ENCODE assay signal across 40 cellular contexts in genomic region chr1:17333081-17333480, GRCh38. TPM values are rescaled to one million over a fixed set of nuclear protein-coding genes. Genes with fewer than 3 reads are reported as not detected.
"Had no signal": no experiment of that assay in that cellular context is flagged by ENCODE, and none has a peak within 500 bp of the region (broad histone marks: within the 10 kb centered on the region; RNA-seq: fewer than 3 reads in every experiment).

No MANE protein-coding gene starts in this region.

- H3K27me3 ChIP-seq: ascending aorta, cardiac muscle cell had no signal

- H3K27ac ChIP-seq: ascending aorta, cardiac muscle cell, VCaP had no signal

- H3K4me3 Mint-ChIP-seq: activated B cell treated with CpG ODN at 0.5 μM for 24 hours; activated CD4-positive, alpha-beta memory T cell treated with anti-CD3 and anti-CD28 coated beads, Interleukin-2, amount 10 ng/mL, durations not matched to agents 7 days and 5 days; activated CD4-positive, alpha-beta T cell treated with anti-CD3 and anti-CD28 coated beads, Interleukin-2, amount 10 ng/mL, durations not matched to agents 24 days and 14 days; activated CD8-positive, alpha-beta memory T cell treated with anti-CD3 and anti-CD28 coated beads, Interleukin-2, amount 10 ng/mL, durations not matched to agents 7 days and 5 days; activated CD8-positive, alpha-beta T cell treated with anti-CD3 and anti-CD28 coated beads, Interleukin-2, amount 10 ng/mL, durations not matched to agents 7 days and 5 days; activated naive CD4-positive, alpha-beta T cell treated with anti-CD3 and anti-CD28 coated beads, Interleukin-2, amount 10 ng/mL, durations not matched to agents 7 days and 5 days; activated naive CD4-positive, alpha-beta T cell treated with anti-CD3 and anti-CD28 coated beads, Interleukin-2, amount 50 U/mL, for 24 hours; activated naive CD8-positive, alpha-beta T cell; activated naive CD8-positive, alpha-beta T cell treated with anti-CD3 and anti-CD28 coated beads, Interleukin-2, amount 10 ng/mL, durations not matched to agents 7 days and 5 days; activated naive CD8-positive, alpha-beta T cell treated with anti-CD3 and anti-CD28 coated beads, Interleukin-2, amount 50 U/mL, for 24 hours; activated T-cell treated with anti-CD3 and anti-CD28 coated beads, Interleukin-2, amount 50 U/mL, for 24 hours; activated T-cell treated with anti-CD3 and anti-CD28 coated beads, Interleukin-2, amount 50 U/mL, for 72 hours; brain; central memory CD8-positive, alpha-beta T cell; T-helper 1 cell treated with Interleukin-12 subunit alpha and Interleukin-12 subunit beta and Interleukin-4 antibody, amounts not matched to agents 30 μg/mL and 1 μg/mL, for 36 hours; T-helper 2 cell treated with Interferon-gamma antibody and Interleukin-4, amounts not matched to agents 5 μg/mL and 100 μg/mL, for 36 hours had no signal

- DNase-seq: activated B cell treated with CpG ODN at 0.5 μM for 24 hours; activated CD4-positive, alpha-beta memory T cell treated with anti-CD3 and anti-CD28 coated beads, Interleukin-2, amount 10 ng/mL, durations not matched to agents 7 days and 5 days; activated CD4-positive, alpha-beta T cell treated with anti-CD3 and anti-CD28 coated beads for 4 hours; activated CD4-positive, alpha-beta T cell treated with anti-CD3 and anti-CD28 coated beads, Interleukin-2, amount 10 ng/mL, durations not matched to agents 24 days and 14 days; activated CD4-positive, alpha-beta T cell treated with anti-CD3 and anti-CD28 coated beads, Interleukin-2, amount 50 U/mL, for 1 hour; activated CD4-positive, alpha-beta T cell treated with anti-CD3 and anti-CD28 coated beads, Interleukin-2, amount 50 U/mL, for 48 hours; activated CD4-positive, CD25-positive, alpha-beta regulatory T cell treated with anti-CD3 and anti-CD28 coated beads, Interleukin-2, amount 50 U/mL, for 72 hours; activated CD8-positive, alpha-beta memory T cell treated with anti-CD3 and anti-CD28 coated beads for 24 hours; activated CD8-positive, alpha-beta memory T cell treated with anti-CD3 and anti-CD28 coated beads, Interleukin-2, amount 10 ng/mL, durations not matched to agents 7 days and 5 days; activated CD8-positive, alpha-beta memory T cell treated with anti-CD3 and anti-CD28 coated beads, Interleukin-2, amount 50 U/mL, for 48 hours; activated CD8-positive, alpha-beta T cell treated with anti-CD3 and anti-CD28 coated beads, Interleukin-2, amount 10 ng/mL, durations not matched to agents 7 days and 5 days; activated effector memory CD4-positive, alpha-beta T cell treated with Interleukin-2 at 50 U/mL for 16 hours; activated gamma-delta T cell; activated naive CD4-positive, alpha-beta T cell treated with anti-CD3 and anti-CD28 coated beads, Interleukin-2, amount 10 ng/mL, durations not matched to agents 7 days and 5 days; activated naive CD4-positive, alpha-beta T cell treated with Interleukin-2 at 50 U/mL for 16 hours; activated naive CD8-positive, alpha-beta T cell treated with anti-CD3 and anti-CD28 coated beads, Interleukin-2, amount 10 ng/mL, durations not matched to agents 7 days and 5 days; activated naive CD8-positive, alpha-beta T cell treated with anti-CD3 and anti-CD28 coated beads, Interleukin-2, amount 50 U/mL, for 24 hours; activated T-cell treated with anti-CD3 and anti-CD28 coated beads, Interleukin-2, amount 50 U/mL, for 24 hours; activated T-cell treated with anti-CD3 and anti-CD28 coated beads, Interleukin-2, amount 50 U/mL, for 72 hours; amygdala; anterior cingulate cortex; caudate nucleus; cerebellar nuclear complex; T-helper 1 cell; T-helper 2 cell; T-helper 9 cell had no signal

- H3K36me3 Mint-ChIP-seq: activated CD8-positive, alpha-beta memory T cell treated with anti-CD3 and anti-CD28 coated beads, Interleukin-2, amount 10 ng/mL, durations not matched to agents 7 days and 5 days; activated naive CD4-positive, alpha-beta T cell treated with anti-CD3 and anti-CD28 coated beads, Interleukin-2, amount 10 ng/mL, durations not matched to agents 7 days and 5 days; activated naive CD4-positive, alpha-beta T cell treated with anti-CD3 and anti-CD28 coated beads, Interleukin-2, amount 50 U/mL, for 24 hours; activated naive CD8-positive, alpha-beta T cell; activated naive CD8-positive, alpha-beta T cell treated with anti-CD3 and anti-CD28 coated beads, Interleukin-2, amount 10 ng/mL, durations not matched to agents 7 days and 5 days; brain had no signal

- H3K27ac Mint-ChIP-seq: activated B cell treated with CpG ODN at 0.5 μM for 24 hours; activated CD4-positive, alpha-beta memory T cell treated with anti-CD3 and anti-CD28 coated beads, Interleukin-2, amount 10 ng/mL, durations not matched to agents 7 days and 5 days; activated CD4-positive, alpha-beta T cell treated with anti-CD3 and anti-CD28 coated beads, Interleukin-2, amount 10 ng/mL, durations not matched to agents 24 days and 14 days; activated CD8-positive, alpha-beta memory T cell treated with anti-CD3 and anti-CD28 coated beads, Interleukin-2, amount 10 ng/mL, durations not matched to agents 7 days and 5 days; activated CD8-positive, alpha-beta T cell treated with anti-CD3 and anti-CD28 coated beads, Interleukin-2, amount 10 ng/mL, durations not matched to agents 7 days and 5 days; activated naive CD4-positive, alpha-beta T cell treated with anti-CD3 and anti-CD28 coated beads, Interleukin-2, amount 10 ng/mL, durations not matched to agents 7 days and 5 days; activated naive CD4-positive, alpha-beta T cell treated with anti-CD3 and anti-CD28 coated beads, Interleukin-2, amount 50 U/mL, for 24 hours; activated naive CD8-positive, alpha-beta T cell; activated naive CD8-positive, alpha-beta T cell treated with anti-CD3 and anti-CD28 coated beads, Interleukin-2, amount 10 ng/mL, durations not matched to agents 7 days and 5 days; activated naive CD8-positive, alpha-beta T cell treated with anti-CD3 and anti-CD28 coated beads, Interleukin-2, amount 50 U/mL, for 24 hours; activated T-cell treated with anti-CD3 and anti-CD28 coated beads, Interleukin-2, amount 50 U/mL, for 24 hours; activated T-cell treated with anti-CD3 and anti-CD28 coated beads, Interleukin-2, amount 50 U/mL, for 72 hours; activated T-helper 2 cell treated with anti-CD3 and anti-CD28 coated beads, Interferon-gamma antibody, Interleukin-2, Interleukin-4, amounts not matched to agents 10 μg/mL and 5 μg/mL and 100 μg/mL, durations not matched to agents 14 hours and 24 hours and 36 hours; brain; T-helper 1 cell treated with Interleukin-12 subunit alpha and Interleukin-12 subunit beta and Interleukin-4 antibody, amounts not matched to agents 30 μg/mL and 1 μg/mL, for 36 hours; T-helper 2 cell treated with Interferon-gamma antibody and Interleukin-4, amounts not matched to agents 5 μg/mL and 100 μg/mL, for 36 hours had no signal

- H3K4me1 ChIP-seq: ascending aorta had no signal

- H3K9me3 ChIP-seq: ascending aorta had no signal

- H3K4me1 Mint-ChIP-seq: activated B cell treated with CpG ODN at 0.5 μM for 24 hours; activated CD4-positive, alpha-beta memory T cell treated with anti-CD3 and anti-CD28 coated beads, Interleukin-2, amount 10 ng/mL, durations not matched to agents 7 days and 5 days; activated CD8-positive, alpha-beta memory T cell treated with anti-CD3 and anti-CD28 coated beads, Interleukin-2, amount 10 ng/mL, durations not matched to agents 7 days and 5 days; activated naive CD4-positive, alpha-beta T cell treated with anti-CD3 and anti-CD28 coated beads, Interleukin-2, amount 10 ng/mL, durations not matched to agents 7 days and 5 days; activated naive CD4-positive, alpha-beta T cell treated with anti-CD3 and anti-CD28 coated beads, Interleukin-2, amount 50 U/mL, for 24 hours; activated naive CD8-positive, alpha-beta T cell treated with anti-CD3 and anti-CD28 coated beads, Interleukin-2, amount 10 ng/mL, durations not matched to agents 7 days and 5 days; activated naive CD8-positive, alpha-beta T cell treated with anti-CD3 and anti-CD28 coated beads, Interleukin-2, amount 50 U/mL, for 24 hours; brain; central memory CD8-positive, alpha-beta T cell had no signal

- H3K36me3 ChIP-seq: ascending aorta, cardiac muscle cell had no signal

- H3K4me3 ChIP-seq: ascending aorta, cardiac muscle cell had no signal

- H3K9me3 Mint-ChIP-seq: activated B cell treated with CpG ODN at 0.5 μM for 24 hours; activated CD4-positive, alpha-beta memory T cell treated with anti-CD3 and anti-CD28 coated beads, Interleukin-2, amount 10 ng/mL, durations not matched to agents 7 days and 5 days; activated CD4-positive, alpha-beta T cell treated with anti-CD3 and anti-CD28 coated beads, Interleukin-2, amount 10 ng/mL, durations not matched to agents 24 days and 14 days; activated naive CD4-positive, alpha-beta T cell treated with anti-CD3 and anti-CD28 coated beads, Interleukin-2, amount 10 ng/mL, durations not matched to agents 7 days and 5 days; activated naive CD4-positive, alpha-beta T cell treated with anti-CD3 and anti-CD28 coated beads, Interleukin-2, amount 50 U/mL, for 24 hours; activated naive CD8-positive, alpha-beta T cell treated with anti-CD3 and anti-CD28 coated beads, Interleukin-2, amount 10 ng/mL, durations not matched to agents 7 days and 5 days; activated naive CD8-positive, alpha-beta T cell treated with anti-CD3 and anti-CD28 coated beads, Interleukin-2, amount 50 U/mL, for 24 hours; activated T-cell treated with anti-CD3 and anti-CD28 coated beads, Interleukin-2, amount 50 U/mL, for 24 hours; activated T-cell treated with anti-CD3 and anti-CD28 coated beads, Interleukin-2, amount 50 U/mL, for 72 hours; activated T-helper 2 cell treated with anti-CD3 and anti-CD28 coated beads, Interferon-gamma antibody, Interleukin-2, Interleukin-4, amounts not matched to agents 10 μg/mL and 5 μg/mL and 100 μg/mL, durations not matched to agents 14 hours and 24 hours and 36 hours; central memory CD8-positive, alpha-beta T cell; T-helper 1 cell treated with Interleukin-12 subunit alpha and Interleukin-12 subunit beta and Interleukin-4 antibody, amounts not matched to agents 30 μg/mL and 1 μg/mL, for 36 hours; T-helper 2 cell treated with Interferon-gamma antibody and Interleukin-4, amounts not matched to agents 5 μg/mL and 100 μg/mL, for 36 hours had no signal

- FAIRE-seq: bronchial epithelial cell, colon, TTC549 had no signal

- ATAC-seq: activated CD8-positive, alpha-beta memory T cell treated with anti-CD3 and anti-CD28 coated beads, Interleukin-2, amount 10 ng/mL, durations not matched to agents 7 days and 5 days; activated CD8-positive, alpha-beta T cell treated with anti-CD3 and anti-CD28 coated beads, Interleukin-2, amount 10 ng/mL, durations not matched to agents 7 days and 5 days; activated naive CD8-positive, alpha-beta T cell treated with anti-CD3 and anti-CD28 coated beads, Interleukin-2, amount 50 U/mL, for 24 hours; activated T-cell treated with anti-CD3 and anti-CD28 coated beads, Interleukin-2, amount 50 U/mL, for 72 hours had no signal

RNA-seq across cellular contexts. Expression of gene PADI4, which starts 25.1 kb away (rescaled TPM):
- total RNA-seq: activated CD4-positive, alpha-beta memory T cell treated with anti-CD3 and anti-CD28 coated beads, Interleukin-2, amount 10 ng/mL, durations not matched to agents 7 days and 5 days; activated T-helper 2 cell treated with anti-CD3 and anti-CD28 coated beads, Interferon-gamma antibody, Interleukin-2, Interleukin-4, amounts not matched to agents 10 μg/mL and 5 μg/mL and 100 μg/mL, durations not matched to agents 14 hours and 24 hours and 36 hours; ascending aorta; bronchial epithelial cell; cardiac muscle cell had no signal
- polyA plus RNA-seq: cardiac muscle cell had no signal

RNA-seq across cellular contexts. Expression of gene PADI6, which starts 38.9 kb away (rescaled TPM):
- total RNA-seq: activated B cell treated with CpG ODN at 0.5 μM for 24 hours; activated CD4-positive, alpha-beta T cell treated with anti-CD3 and anti-CD28 coated beads, Interleukin-2, amount 10 ng/mL, durations not matched to agents 24 days and 14 days; activated CD8-positive, alpha-beta memory T cell treated with anti-CD3 and anti-CD28 coated beads, Interleukin-2, amount 10 ng/mL, durations not matched to agents 7 days and 5 days; activated CD8-positive, alpha-beta T cell treated with anti-CD3 and anti-CD28 coated beads, Interleukin-2, amount 10 ng/mL, durations not matched to agents 7 days and 5 days; activated naive CD8-positive, alpha-beta T cell treated with anti-CD3 and anti-CD28 coated beads, Interleukin-2, amount 10 ng/mL, durations not matched to agents 7 days and 5 days; activated T-cell treated with anti-CD3 and anti-CD28 coated beads, Interleukin-2, amount 50 U/mL, for 72 hours; activated T-helper 2 cell treated with anti-CD3 and anti-CD28 coated beads, Interferon-gamma antibody, Interleukin-2, Interleukin-4, amounts not matched to agents 10 μg/mL and 5 μg/mL and 100 μg/mL, durations not matched to agents 14 hours and 24 hours and 36 hours; ascending aorta; bronchial epithelial cell; cardiac muscle cell had no signal
- polyA plus RNA-seq: adipose tissue, cardiac muscle cell had no signal
